In the genomic region with DNA sequence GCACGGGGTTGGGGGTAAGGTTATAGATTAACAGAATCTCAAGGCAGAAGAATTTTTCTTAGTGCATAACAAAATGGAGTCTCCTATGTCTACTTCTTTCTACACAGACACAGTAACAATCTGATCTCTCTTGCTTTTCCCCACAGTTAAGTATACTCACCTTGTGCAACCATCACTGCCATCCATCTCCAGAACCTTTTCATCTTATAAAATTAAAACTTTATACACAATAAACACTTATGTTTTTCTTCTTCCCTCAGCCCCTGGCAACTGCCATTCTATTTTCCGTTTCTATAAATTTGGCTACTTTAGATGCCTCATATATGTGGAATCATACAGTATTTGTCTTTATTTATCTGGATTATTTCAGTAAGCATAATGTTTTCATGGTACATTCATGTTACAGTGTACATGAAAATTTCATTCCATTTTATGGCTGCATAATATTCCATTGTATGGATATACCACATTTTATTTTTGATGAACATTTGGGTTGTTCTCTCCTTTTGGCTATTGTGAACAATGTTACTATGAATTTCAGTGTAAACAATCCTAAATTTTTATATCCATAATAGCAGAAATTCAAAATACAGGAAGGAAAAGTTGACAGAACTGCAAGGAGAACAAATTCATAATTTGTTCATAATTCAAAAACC, we compare ENCODE assay signal across 1 cellular context.
A peak's percentile ranks its signal among the peaks of the same experiment; 100 is the strongest.
TF ChIP-seq lines count a peak whose summit lies in the region.

No MANE protein-coding gene starts in this region.

TF ChIP-seq in HepG2, 621 proteins besides CTCF, POLR2A, EP300 and RAD21:
- no peak for TF ChIP-seq ZNF543 (CRISPR knock-in tag; IDR thresholded peaks at IDR 0.05)
- TF ChIP-seq, protein P1, sequence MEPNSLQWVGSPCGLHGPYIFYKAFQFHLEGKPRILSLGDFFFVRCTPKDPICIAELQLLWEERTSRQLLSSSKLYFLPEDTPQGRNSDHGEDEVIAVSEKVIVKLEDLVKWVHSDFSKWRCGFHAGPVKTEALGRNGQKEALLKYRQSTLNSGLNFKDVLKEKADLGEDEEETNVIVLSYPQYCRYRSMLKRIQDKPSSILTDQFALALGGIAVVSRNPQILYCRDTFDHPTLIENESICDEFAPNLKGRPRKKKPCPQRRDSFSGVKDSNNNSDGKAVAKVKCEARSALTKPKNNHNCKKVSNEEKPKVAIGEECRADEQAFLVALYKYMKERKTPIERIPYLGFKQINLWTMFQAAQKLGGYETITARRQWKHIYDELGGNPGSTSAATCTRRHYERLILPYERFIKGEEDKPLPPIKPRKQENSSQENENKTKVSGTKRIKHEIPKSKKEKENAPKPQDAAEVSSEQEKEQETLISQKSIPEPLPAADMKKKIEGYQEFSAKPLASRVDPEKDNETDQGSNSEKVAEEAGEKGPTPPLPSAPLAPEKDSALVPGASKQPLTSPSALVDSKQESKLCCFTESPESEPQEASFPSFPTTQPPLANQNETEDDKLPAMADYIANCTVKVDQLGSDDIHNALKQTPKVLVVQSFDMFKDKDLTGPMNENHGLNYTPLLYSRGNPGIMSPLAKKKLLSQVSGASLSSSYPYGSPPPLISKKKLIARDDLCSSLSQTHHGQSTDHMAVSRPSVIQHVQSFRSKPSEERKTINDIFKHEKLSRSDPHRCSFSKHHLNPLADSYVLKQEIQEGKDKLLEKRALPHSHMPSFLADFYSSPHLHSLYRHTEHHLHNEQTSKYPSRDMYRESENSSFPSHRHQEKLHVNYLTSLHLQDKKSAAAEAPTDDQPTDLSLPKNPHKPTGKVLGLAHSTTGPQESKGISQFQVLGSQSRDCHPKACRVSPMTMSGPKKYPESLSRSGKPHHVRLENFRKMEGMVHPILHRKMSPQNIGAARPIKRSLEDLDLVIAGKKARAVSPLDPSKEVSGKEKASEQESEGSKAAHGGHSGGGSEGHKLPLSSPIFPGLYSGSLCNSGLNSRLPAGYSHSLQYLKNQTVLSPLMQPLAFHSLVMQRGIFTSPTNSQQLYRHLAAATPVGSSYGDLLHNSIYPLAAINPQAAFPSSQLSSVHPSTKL (CRISPR knock-in tag; IDR thresholded peaks at IDR 0.05) = 0 out of 2 replicates have a peak, but pooled peaks have one; percentile 12
